Comparison of ENCODE assay signal across 1 cellular context in the genomic region with DNA sequence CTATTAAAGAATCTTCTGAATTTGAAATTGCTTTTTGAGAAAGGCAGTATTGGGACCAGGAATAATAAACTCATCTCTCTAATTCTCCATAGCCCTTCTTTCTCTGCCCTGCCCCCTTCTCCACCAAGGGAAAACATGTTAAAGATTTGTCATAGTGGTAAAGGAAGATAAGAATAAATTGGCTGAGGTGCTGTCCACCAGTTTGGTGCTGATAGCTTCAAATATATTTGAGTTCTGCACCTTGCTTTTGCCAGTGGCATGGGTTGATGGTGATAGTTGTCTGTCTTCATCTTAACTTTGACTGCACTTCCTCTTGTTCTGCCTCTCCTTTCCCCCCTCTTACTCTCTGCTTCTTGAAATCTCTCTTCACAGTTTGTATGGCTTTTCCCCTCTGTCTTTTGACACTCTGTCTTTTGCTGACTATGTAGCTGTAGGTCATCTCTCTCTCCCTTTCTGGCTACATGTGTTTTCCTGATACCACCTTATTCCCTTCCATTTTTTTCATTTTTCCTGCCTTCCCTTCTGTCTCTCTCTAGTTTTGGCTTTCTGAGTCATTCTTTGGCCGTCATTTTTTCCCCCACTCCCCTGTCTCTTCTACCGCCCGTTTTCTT.
A peak's percentile ranks its signal among the peaks of the same experiment; 100 is the strongest.
TF ChIP-seq lines count a peak whose summit lies in the region.

No MANE protein-coding gene starts in this region.

TF ChIP-seq in HepG2, 621 proteins besides CTCF, POLR2A, EP300 and RAD21 (continued from another document):
- TF ChIP-seq, protein P1, sequence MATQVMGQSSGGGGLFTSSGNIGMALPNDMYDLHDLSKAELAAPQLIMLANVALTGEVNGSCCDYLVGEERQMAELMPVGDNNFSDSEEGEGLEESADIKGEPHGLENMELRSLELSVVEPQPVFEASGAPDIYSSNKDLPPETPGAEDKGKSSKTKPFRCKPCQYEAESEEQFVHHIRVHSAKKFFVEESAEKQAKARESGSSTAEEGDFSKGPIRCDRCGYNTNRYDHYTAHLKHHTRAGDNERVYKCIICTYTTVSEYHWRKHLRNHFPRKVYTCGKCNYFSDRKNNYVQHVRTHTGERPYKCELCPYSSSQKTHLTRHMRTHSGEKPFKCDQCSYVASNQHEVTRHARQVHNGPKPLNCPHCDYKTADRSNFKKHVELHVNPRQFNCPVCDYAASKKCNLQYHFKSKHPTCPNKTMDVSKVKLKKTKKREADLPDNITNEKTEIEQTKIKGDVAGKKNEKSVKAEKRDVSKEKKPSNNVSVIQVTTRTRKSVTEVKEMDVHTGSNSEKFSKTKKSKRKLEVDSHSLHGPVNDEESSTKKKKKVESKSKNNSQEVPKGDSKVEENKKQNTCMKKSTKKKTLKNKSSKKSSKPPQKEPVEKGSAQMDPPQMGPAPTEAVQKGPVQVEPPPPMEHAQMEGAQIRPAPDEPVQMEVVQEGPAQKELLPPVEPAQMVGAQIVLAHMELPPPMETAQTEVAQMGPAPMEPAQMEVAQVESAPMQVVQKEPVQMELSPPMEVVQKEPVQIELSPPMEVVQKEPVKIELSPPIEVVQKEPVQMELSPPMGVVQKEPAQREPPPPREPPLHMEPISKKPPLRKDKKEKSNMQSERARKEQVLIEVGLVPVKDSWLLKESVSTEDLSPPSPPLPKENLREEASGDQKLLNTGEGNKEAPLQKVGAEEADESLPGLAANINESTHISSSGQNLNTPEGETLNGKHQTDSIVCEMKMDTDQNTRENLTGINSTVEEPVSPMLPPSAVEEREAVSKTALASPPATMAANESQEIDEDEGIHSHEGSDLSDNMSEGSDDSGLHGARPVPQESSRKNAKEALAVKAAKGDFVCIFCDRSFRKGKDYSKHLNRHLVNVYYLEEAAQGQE (IDR thresholded peaks at IDR 0.05; ENCODE audit: borderline replicate concordance in 1 of 2, low read depth in 1 of 2, low read length in 2 of 2): peak; percentile 19 to 91
- no peak for TF ChIP-seq HNRNPH1 (optimal IDR thresholded peaks at IDR 0.05; ENCODE audit: low read depth, low read length)
